ENCODE assay signal across 8 cellular contexts in the genomic region with DNA sequence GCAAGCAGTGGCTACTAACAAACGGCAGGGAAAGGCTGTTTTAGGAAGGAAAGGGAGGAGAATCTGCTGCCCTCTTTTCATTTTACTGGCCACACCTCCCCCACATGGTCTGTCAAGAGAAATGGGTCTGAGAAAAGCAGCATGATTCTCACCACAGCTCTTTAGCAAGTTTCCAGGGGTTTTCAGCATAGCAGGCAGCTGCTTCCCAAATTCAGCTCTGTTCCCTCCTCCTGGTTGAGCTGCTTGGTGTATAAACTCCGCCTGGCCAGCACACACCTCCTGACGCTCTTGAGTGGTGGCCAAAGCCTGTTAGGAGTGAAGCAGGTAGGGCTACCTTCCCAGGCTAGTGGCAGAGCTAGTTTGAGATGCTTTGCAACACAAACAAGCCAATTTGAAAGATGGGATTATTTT.
A peak's percentile ranks its signal among the peaks of the same experiment; 100 is the strongest.
DNase-seq lines count a peak whose midpoint lies in the region; ATAC-seq and TF ChIP-seq lines count a peak whose summit lies in the region.

No MANE protein-coding gene starts in this region.

- CTCF ChIA-PET in WTC11 (lab: Charles Lee), result interaction anchor here (1.2 to 3.5 kb wide), 5 partner anchors 33 to 432 kb away, joined by 3 to 27 read pairs (median 4); no protein-coding TSS in a partner anchor

- no peaks in the 10 kb centered on the region for H3K9me3 ChIP-seq in skeletal muscle tissue (ENCODE audit: control insufficient read depth in 3 of 3, low read length in 3 of 3)
- no peaks in the 10 kb centered on the region for H3K9me3 ChIP-seq in Peyer's patch

- H3K27me3 Mint-ChIP-seq in GM23338 (ENCODE audit: insufficient read depth, low read depth, poor library complexity) (peaks cover 3% of the 10 kb centered on the region), WTC11 (ENCODE audit: low read depth) (0 out of 2 replicates have a peak, but pooled peaks cover 4% of the 10 kb centered on the region)

- H3K36me3 Mint-ChIP-seq in GM23338 (ENCODE audit: low read depth) (no peaks in the 10 kb centered on the region), WTC11 (no peaks in the 10 kb centered on the region)

- peaks cover 3% of the 10 kb centered on the region for H3K79me2 ChIP-seq in GM23338 (replicated peaks; ENCODE audit: insufficient read depth)

- H3K9ac ChIP-seq in skeletal muscle tissue (ENCODE audit: low read depth in 1 of 3, low read length in 3 of 3), result peak overlapping the region in 1 of 3 donors; percentile 27

- H2AFZ ChIP-seq in GM23338, result no peak overlapping the region

- no peaks in the 10 kb centered on the region for H3K9me2 ChIP-seq in GM23338 (ENCODE audit: insufficient read depth)

- no peaks in the 10 kb centered on the region for H4K20me1 ChIP-seq in GM23338 (replicated peaks; ENCODE audit: insufficient read depth)

- no peak; a peak in 1 of 4 replicates for TF ChIP-seq CTCF in GM23338 (conservative IDR thresholded peaks at IDR 0.05; ENCODE audit: low read depth in 2 of 2)
- TF ChIP-seq CTCF in WTC11 (IDR thresholded peaks at IDR 0.05), result no peak
- no peak for TF ChIP-seq CTCF in Peyer's patch (IDR thresholded peaks at IDR 0.05)

- H3K4me2 ChIP-seq in GM23338, result peak overlapping the region; percentile 61

- 0 out of 2 replicates have a peak, but pooled peaks cover 6% of the 10 kb centered on the region for H3F3A ChIP-seq in GM23338 (replicated peaks; ENCODE audit: low read depth)

- peak overlapping the region; percentile 97 for H3K27ac Mint-ChIP-seq in GM23338
- peak overlapping the region; percentile 99 for H3K27ac Mint-ChIP-seq in WTC11

- H3K27ac ChIP-seq in GM23338 (ENCODE audit: low read depth) (peak overlapping the region; percentile 98), skeletal muscle tissue (ENCODE audit: low read depth, low read length) (peak overlapping the region; percentile 6), Peyer's patch (no peak overlapping the region)

- H3K9me3 Mint-ChIP-seq in GM23338 (no peaks in the 10 kb centered on the region), WTC11 (no peaks in the 10 kb centered on the region)

- TF ChIP-seq POLR2A in Peyer's patch (IDR thresholded peaks at IDR 0.05), result no peak

- H3K4me1 ChIP-seq in GM23338 (ENCODE audit: insufficient read depth) (peaks cover 49% of the 10 kb centered on the region), skeletal muscle tissue (ENCODE audit: control insufficient read depth in 3 of 3, insufficient read depth in 3 of 3, low read length in 3 of 3) (peaks cover 0 to 8% (median 6%) of the 10 kb centered on the region in 3 donors), Peyer's patch (no peaks in the 10 kb centered on the region)

- ATAC-seq in GM23338 (peak; percentile 92), WTC11 (peak; percentile 89)

- DNase-seq in GM23338 (ENCODE audit: low spot score) (peak; percentile 71), WTC11 (ENCODE audit: low spot score) (peak; percentile 47), iPS DF 19.7 (ENCODE audit: low read depth, low spot score) (peak; percentile 40), SHP77 (lab: John Stamatoyannopoulos, UW) (no peak), glomerular visceral epithelial cell (ENCODE audit: extremely low spot score) (no peak), Peyer's patch (no peak)
- DNase-seq in activated naive CD4-positive, alpha-beta T cell treated with anti-CD3 and anti-CD28 coated beads, Interleukin-2, amount 50 U/mL, for 16 hours, result no peak

- H3K4me3 Mint-ChIP-seq in GM23338, result peak overlapping the region; percentile 80
- H3K4me3 Mint-ChIP-seq in WTC11, result peak overlapping the region; percentile 78

- H3K4me3 ChIP-seq in GM23338, result peak overlapping the region; percentile 55
- H3K4me3 ChIP-seq in skeletal muscle tissue (ENCODE audit: low read length in 3 of 3), result peak overlapping the region in 2 of 3 donors; percentile 33 to 52
- peak overlapping the region in 1 of 4 donors; percentile 26 for H3K4me3 ChIP-seq in Peyer's patch

- H3K27me3 ChIP-seq in GM23338 (ENCODE audit: insufficient read depth), result no peaks in the 10 kb centered on the region
- peaks cover 0 to 3% (median 0%) of the 10 kb centered on the region in 3 donors for H3K27me3 ChIP-seq in skeletal muscle tissue (ENCODE audit: control insufficient read depth in 3 of 3, insufficient read depth in 3 of 3, low read length in 3 of 3)
- H3K27me3 ChIP-seq in Peyer's patch, result no peaks in the 10 kb centered on the region

- H3K36me3 ChIP-seq in GM23338 (ENCODE audit: insufficient read depth) (no peaks in the 10 kb centered on the region), skeletal muscle tissue (ENCODE audit: control insufficient read depth in 3 of 3, insufficient read depth in 3 of 3, low read length in 3 of 3) (no peaks in the 10 kb centered on the region), Peyer's patch (no peaks in the 10 kb centered on the region)

- peaks cover 50% of the 10 kb centered on the region for H3K4me1 Mint-ChIP-seq in GM23338
- peaks cover 63% of the 10 kb centered on the region for H3K4me1 Mint-ChIP-seq in WTC11

- POLR2A ChIA-PET in WTC11 (lab: Charles Lee), result interaction anchor here (1.1 kb wide), 1 partner anchor 35 kb away, joined by 3 read pairs; no protein-coding TSS in a partner anchor

TF ChIP-seq in GM23338, 12 proteins besides CTCF, POLR2A, EP300 and RAD21 (continues in another document):
- TF ChIP-seq, protein P1, sequence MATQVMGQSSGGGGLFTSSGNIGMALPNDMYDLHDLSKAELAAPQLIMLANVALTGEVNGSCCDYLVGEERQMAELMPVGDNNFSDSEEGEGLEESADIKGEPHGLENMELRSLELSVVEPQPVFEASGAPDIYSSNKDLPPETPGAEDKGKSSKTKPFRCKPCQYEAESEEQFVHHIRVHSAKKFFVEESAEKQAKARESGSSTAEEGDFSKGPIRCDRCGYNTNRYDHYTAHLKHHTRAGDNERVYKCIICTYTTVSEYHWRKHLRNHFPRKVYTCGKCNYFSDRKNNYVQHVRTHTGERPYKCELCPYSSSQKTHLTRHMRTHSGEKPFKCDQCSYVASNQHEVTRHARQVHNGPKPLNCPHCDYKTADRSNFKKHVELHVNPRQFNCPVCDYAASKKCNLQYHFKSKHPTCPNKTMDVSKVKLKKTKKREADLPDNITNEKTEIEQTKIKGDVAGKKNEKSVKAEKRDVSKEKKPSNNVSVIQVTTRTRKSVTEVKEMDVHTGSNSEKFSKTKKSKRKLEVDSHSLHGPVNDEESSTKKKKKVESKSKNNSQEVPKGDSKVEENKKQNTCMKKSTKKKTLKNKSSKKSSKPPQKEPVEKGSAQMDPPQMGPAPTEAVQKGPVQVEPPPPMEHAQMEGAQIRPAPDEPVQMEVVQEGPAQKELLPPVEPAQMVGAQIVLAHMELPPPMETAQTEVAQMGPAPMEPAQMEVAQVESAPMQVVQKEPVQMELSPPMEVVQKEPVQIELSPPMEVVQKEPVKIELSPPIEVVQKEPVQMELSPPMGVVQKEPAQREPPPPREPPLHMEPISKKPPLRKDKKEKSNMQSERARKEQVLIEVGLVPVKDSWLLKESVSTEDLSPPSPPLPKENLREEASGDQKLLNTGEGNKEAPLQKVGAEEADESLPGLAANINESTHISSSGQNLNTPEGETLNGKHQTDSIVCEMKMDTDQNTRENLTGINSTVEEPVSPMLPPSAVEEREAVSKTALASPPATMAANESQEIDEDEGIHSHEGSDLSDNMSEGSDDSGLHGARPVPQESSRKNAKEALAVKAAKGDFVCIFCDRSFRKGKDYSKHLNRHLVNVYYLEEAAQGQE (IDR thresholded peaks at IDR 0.05; ENCODE audit: unreplicated experiment), result no peak
- no peak for TF ChIP-seq NANOG (IDR thresholded peaks at IDR 0.05; ENCODE audit: borderline replicate concordance)

TF ChIP-seq in WTC11, 78 proteins besides CTCF, POLR2A, EP300 and RAD21:
- TF ChIP-seq, protein P2, sequence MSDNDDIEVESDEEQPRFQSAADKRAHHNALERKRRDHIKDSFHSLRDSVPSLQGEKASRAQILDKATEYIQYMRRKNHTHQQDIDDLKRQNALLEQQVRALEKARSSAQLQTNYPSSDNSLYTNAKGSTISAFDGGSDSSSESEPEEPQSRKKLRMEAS (CRISPR knock-in tag; IDR thresholded peaks at IDR 0.05), result 0 out of 2 replicates have a peak, but pooled peaks have one; percentile 18
- TF ChIP-seq PRRX2 (CRISPR knock-in tag; IDR thresholded peaks at IDR 0.05), result no peak
- TF ChIP-seq NR2C2 (CRISPR knock-in tag; IDR thresholded peaks at IDR 0.05), result no peak
- TF ChIP-seq, protein P3, sequence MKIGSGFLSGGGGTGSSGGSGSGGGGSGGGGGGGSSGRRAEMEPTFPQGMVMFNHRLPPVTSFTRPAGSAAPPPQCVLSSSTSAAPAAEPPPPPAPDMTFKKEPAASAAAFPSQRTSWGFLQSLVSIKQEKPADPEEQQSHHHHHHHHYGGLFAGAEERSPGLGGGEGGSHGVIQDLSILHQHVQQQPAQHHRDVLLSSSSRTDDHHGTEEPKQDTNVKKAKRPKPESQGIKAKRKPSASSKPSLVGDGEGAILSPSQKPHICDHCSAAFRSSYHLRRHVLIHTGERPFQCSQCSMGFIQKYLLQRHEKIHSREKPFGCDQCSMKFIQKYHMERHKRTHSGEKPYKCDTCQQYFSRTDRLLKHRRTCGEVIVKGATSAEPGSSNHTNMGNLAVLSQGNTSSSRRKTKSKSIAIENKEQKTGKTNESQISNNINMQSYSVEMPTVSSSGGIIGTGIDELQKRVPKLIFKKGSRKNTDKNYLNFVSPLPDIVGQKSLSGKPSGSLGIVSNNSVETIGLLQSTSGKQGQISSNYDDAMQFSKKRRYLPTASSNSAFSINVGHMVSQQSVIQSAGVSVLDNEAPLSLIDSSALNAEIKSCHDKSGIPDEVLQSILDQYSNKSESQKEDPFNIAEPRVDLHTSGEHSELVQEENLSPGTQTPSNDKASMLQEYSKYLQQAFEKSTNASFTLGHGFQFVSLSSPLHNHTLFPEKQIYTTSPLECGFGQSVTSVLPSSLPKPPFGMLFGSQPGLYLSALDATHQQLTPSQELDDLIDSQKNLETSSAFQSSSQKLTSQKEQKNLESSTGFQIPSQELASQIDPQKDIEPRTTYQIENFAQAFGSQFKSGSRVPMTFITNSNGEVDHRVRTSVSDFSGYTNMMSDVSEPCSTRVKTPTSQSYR (CRISPR knock-in tag; IDR thresholded peaks at IDR 0.05), result peak; percentile 46; the same call in 1 of the 2 replicates
- peak; percentile 21; the same call in 1 of the 2 replicates for TF ChIP-seq USF1 (CRISPR knock-in tag; IDR thresholded peaks at IDR 0.05)

Comparison
In these comparisons a context has a peak if more than half of its experiments do, and no peak if none do; other contexts are left out.
1. DNase-seq: peak in GM23338 (single experiment), WTC11 (single experiment) and iPS DF 19.7 (single experiment); none in activated naive CD4-positive, alpha-beta T cell treated with anti-CD3 and anti-CD28 coated beads, Interleukin-2, amount 50 U/mL, for 16 hours (single experiment), SHP77 (0 of 2), glomerular visceral epithelial cell (single experiment) and Peyer's patch (0 of 3).
2. H3K27ac ChIP-seq: peak in GM23338 (single experiment) and skeletal muscle tissue (single experiment); none in Peyer's patch (0 of 4).